ENCODE assay signal across 8 cellular contexts in genomic region chr2:207768891-207769596, GRCh38. TPM values are rescaled to one million over a fixed set of nuclear protein-coding genes. Genes with fewer than 3 reads are reported as not detected.
DNase-seq lines count a peak whose midpoint lies in the region; ATAC-seq, FAIRE-seq and TF ChIP-seq lines count a peak whose summit lies in the region.

No MANE protein-coding gene starts in this region.

- H3K4me3 ChIP-seq in AG10803 (ENCODE audit: low read length) (peak overlapping the region; percentile 65), cardiac fibroblast (replicated peaks in 1 of 2; ENCODE audit: low read depth in 2 of 2, low read length in 2 of 2) (peak overlapping the region; percentile 69 to 75), right lobe of liver (peak overlapping the region; percentile 79 to 85 (median 83))

- no peaks in the 10 kb centered on the region for H3K36me3 Mint-ChIP-seq in stimulated activated naive CD8-positive, alpha-beta T cell treated with anti-CD3 and anti-CD28 coated beads, Interleukin-15, Interleukin-2, amounts not matched to agents 100 ng/mL and 50 ng/mL, for 24 hours (ENCODE audit: low read depth)

- H3K36me3 ChIP-seq in right lobe of liver = peaks cover 0 to 17% (median 0%) of the 10 kb centered on the region in 4 donors

- DNase-seq in AG10803 (ENCODE audit: low read depth) (no peak), RCC 7860 (ENCODE audit: low spot score) (peak; percentile 18), cardiac fibroblast (ENCODE audit: low read depth in 2 of 2) (peak; percentile 35 to 42), right lobe of liver (peak in 1 of 3 donors; percentile 55)

- no peaks in the 10 kb centered on the region for H3K9me3 ChIP-seq in right lobe of liver

- H3K27ac Mint-ChIP-seq in stimulated activated naive CD8-positive, alpha-beta T cell treated with anti-CD3 and anti-CD28 coated beads, Interleukin-15, Interleukin-2, amounts not matched to agents 100 ng/mL and 50 ng/mL, for 24 hours = no peak overlapping the region

- H3K9me3 Mint-ChIP-seq in stimulated activated naive CD8-positive, alpha-beta T cell treated with anti-CD3 and anti-CD28 coated beads, Interleukin-15, Interleukin-2, amounts not matched to agents 100 ng/mL and 50 ng/mL, for 24 hours = no peaks in the 10 kb centered on the region

- H3K4me1 ChIP-seq in right lobe of liver = peaks cover 0 to 23% (median 9%) of the 10 kb centered on the region in 4 donors

- 0% methylated on average over 13 of the region's 51 CpGs for WGBS in right lobe of liver (ENCODE audit: insufficient coverage, low coverage, low lambda C conversion rate, missing lambda C conversion rate)

- no peak for FAIRE-seq in RCC 7860 (lab: Jason Lieb, UNC)

- H3K27me3 ChIP-seq in right lobe of liver = no peaks in the 10 kb centered on the region

- ATAC-seq in GM18867 (IDR thresholded peaks at IDR 0.05; ENCODE audit: unreplicated experiment) (peak; percentile 19), HG03066 (IDR thresholded peaks at IDR 0.05; ENCODE audit: low read depth, unreplicated experiment) (peak; percentile 12), right lobe of liver (no peak), HG03457 (IDR thresholded peaks at IDR 0.05; ENCODE audit: unreplicated experiment) (no peak)

- peak overlapping the region; percentile 93 to 100 (median 98) for H3K27ac ChIP-seq in right lobe of liver

- TF ChIP-seq CTCF in AG10803 (conservative IDR thresholded peaks at IDR 0.05; ENCODE audit: low read length) (no peak), cardiac fibroblast (IDR thresholded peaks at IDR 0.05; ENCODE audit: low read depth, low read length) (no peak), right lobe of liver (IDR thresholded peaks at IDR 0.05) (no peak)

- peak overlapping the region; percentile 81 for H3K4me3 Mint-ChIP-seq in stimulated activated naive CD8-positive, alpha-beta T cell treated with anti-CD3 and anti-CD28 coated beads, Interleukin-15, Interleukin-2, amounts not matched to agents 100 ng/mL and 50 ng/mL, for 24 hours

- H3K27me3 Mint-ChIP-seq in stimulated activated naive CD8-positive, alpha-beta T cell treated with anti-CD3 and anti-CD28 coated beads, Interleukin-15, Interleukin-2, amounts not matched to agents 100 ng/mL and 50 ng/mL, for 24 hours = peaks cover 43% of the 10 kb centered on the region

- H3K4me1 Mint-ChIP-seq in stimulated activated naive CD8-positive, alpha-beta T cell treated with anti-CD3 and anti-CD28 coated beads, Interleukin-15, Interleukin-2, amounts not matched to agents 100 ng/mL and 50 ng/mL, for 24 hours (ENCODE audit: low read depth) = peaks cover 41% of the 10 kb centered on the region

- intact Hi-C loops in right lobe of liver (cut with DNase I) = loop anchor here in 1 of 2 donors (10.0 kb wide), 1 partner anchor 206 kb away; no protein-coding TSS in a partner anchor

- TF ChIP-seq POLR2A in right lobe of liver (IDR thresholded peaks at IDR 0.05) = no peak

RNA-seq across cellular contexts. Expression of gene FZD5, which starts 0.7 kb away (rescaled TPM):
- 10 to 100 TPM; 18.5 to 37.4 (median 29.3) TPM for total RNA-seq in right lobe of liver

RNA-seq across cellular contexts. Expression of gene CCNYL1, which starts 57.6 kb away (rescaled TPM):
- 10 to 100 TPM in 2 of 6 experiments, 1 to 10 TPM in 4; 7.1 to 11.9 (median 9.4) TPM for total RNA-seq in right lobe of liver

Comparison
In these comparisons a context has a peak if more than half of its experiments do, and no peak if none do; other contexts are left out.
1. ATAC-seq: peak in GM18867 (single experiment) and HG03066 (single experiment); none in right lobe of liver (0 of 4) and HG03457 (single experiment).
2. Peak in every context shown above with its lines, with median percentiles within 50 percentile points of each other: H3K4me3 ChIP-seq.